In the genomic region with DNA sequence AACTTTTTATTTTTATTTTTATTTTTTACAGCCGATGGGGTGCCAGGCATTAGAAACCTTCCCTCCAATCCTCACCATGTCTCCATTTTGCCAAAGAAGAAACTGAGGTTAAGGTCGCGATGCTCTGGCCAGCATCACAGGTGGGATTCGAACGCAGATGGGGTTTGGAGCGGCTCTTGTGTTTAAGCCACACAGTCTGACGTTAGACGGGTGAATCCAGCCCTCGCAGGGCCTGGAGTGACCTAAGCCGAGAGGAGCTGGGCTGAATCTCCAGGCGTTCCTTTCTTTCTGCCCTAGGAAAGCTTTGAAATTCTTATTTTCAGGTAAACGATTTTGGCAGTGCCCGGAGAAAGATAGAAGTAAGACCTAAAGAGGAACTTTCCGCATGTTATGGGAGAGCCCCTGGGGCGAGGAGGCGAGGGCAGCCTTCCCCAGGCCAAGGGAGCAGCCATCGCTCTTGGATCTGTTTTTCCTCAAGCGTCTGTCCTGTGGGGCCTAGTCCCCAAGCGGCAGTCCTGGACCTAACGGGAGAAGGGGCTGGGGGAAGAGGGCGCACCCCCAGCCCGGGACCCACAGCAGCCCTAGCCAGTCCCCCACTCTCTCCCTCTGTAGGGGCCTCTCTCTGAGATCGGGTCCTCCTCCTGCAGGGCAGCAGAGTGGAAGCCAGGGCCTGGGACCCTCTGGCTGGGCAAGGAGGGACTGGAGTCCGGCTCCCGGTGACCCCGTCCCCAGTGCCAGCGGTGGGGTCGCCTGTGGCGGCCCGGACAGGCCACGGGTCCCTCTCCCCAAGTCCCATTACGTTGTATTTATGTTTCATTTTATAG, we compare ENCODE assay signal across 22 cellular contexts. TPM values are rescaled to one million over a fixed set of nuclear protein-coding genes. Genes with fewer than 3 reads are reported as not detected.
"Had no signal": no experiment of that assay in that cellular context is flagged by ENCODE, and none has a peak within 500 bp of the region (broad histone marks: within the 10 kb centered on the region; RNA-seq: fewer than 3 reads in every experiment).

No MANE protein-coding gene starts in this region.

- H3K4me3 Mint-ChIP-seq: activated CD4-positive, alpha-beta T cell treated with anti-CD3 and anti-CD28 coated beads, Interleukin-2, amount 10 ng/mL, durations not matched to agents 24 days and 14 days; activated CD8-positive, alpha-beta T cell treated with anti-CD3 and anti-CD28 coated beads for 36 hours; mesothelial cell of epicardium had no signal

- H3K36me3 ChIP-seq: left lung, pancreas, transverse colon, uterus had no signal

- H3K27ac Mint-ChIP-seq: activated CD8-positive, alpha-beta T cell treated with anti-CD3 and anti-CD28 coated beads for 36 hours; activated naive CD8-positive, alpha-beta T cell treated with anti-CD3 and anti-CD28 coated beads, Interleukin-2, amount 50 U/mL, for 24 hours; activated T-helper 17 cell treated with anti-CD3 and anti-CD28 coated beads, Interleukin-2, amount 50 U/mL, for 72 hours; mesothelial cell of epicardium had no signal

- H3K27ac ChIP-seq: left lung, pancreas, transverse colon, uterus had no signal

- H3K9me3 Mint-ChIP-seq: activated CD4-positive, alpha-beta T cell treated with anti-CD3 and anti-CD28 coated beads, Interleukin-2, amount 10 ng/mL, durations not matched to agents 24 days and 14 days; activated CD8-positive, alpha-beta T cell treated with anti-CD3 and anti-CD28 coated beads for 36 hours; activated naive CD8-positive, alpha-beta T cell treated with anti-CD3 and anti-CD28 coated beads, Interleukin-2, amount 50 U/mL, for 24 hours; activated T-helper 17 cell treated with anti-CD3 and anti-CD28 coated beads, Interleukin-2, amount 50 U/mL, for 72 hours; mesothelial cell of epicardium; T-cell had no signal

- H3K9me3 ChIP-seq: left lung, pancreas, transverse colon, uterus had no signal

- H3K36me3 Mint-ChIP-seq: mesothelial cell of epicardium, T-cell had no signal

- DNase-seq: activated CD8-positive, alpha-beta T cell treated with anti-CD3 and anti-CD28 coated beads for 36 hours; activated naive CD4-positive, alpha-beta T cell treated with Interleukin-2 at 50 U/mL for 16 hours; anterior cingulate cortex; effector CD4-positive, alpha-beta T cell; kidney; left lung; pancreas; stimulated activated CD4-positive, alpha-beta T cell treated with anti-CD3 and anti-CD28 coated beads, Interleukin-12 subunit alpha, Interleukin-12 subunit beta, amount 100 ng/mL, for 4 hours; stimulated activated CD4-positive, alpha-beta T cell treated with anti-CD3 and anti-CD28 coated beads, Interleukin-1b, Interleukin-23, amount 100 ng/mL, for 48 hours; stimulated activated CD8-positive, alpha-beta memory T cell treated with anti-CD3 and anti-CD28 coated beads, Interleukin-4, amount 100 ng/mL, for 48 hours; stimulated activated naive CD4-positive, alpha-beta T cell treated with Interleukin-2 at 50 U/mL for 16 hours; transverse colon; uterus had no signal

- H3K4me3 ChIP-seq: left lung, pancreas, transverse colon, uterus had no signal

- FAIRE-seq: bronchial epithelial cell, frontal cortex, kidney, pancreas had no signal

- H3K4me1 ChIP-seq: pancreas had no signal

RNA-seq across cellular contexts. Expression of a gene that starts 8.9 kb away (rescaled TPM):
- total RNA-seq: activated CD4-positive, alpha-beta T cell treated with anti-CD3 and anti-CD28 coated beads, Interleukin-2, amount 10 ng/mL, durations not matched to agents 24 days and 14 days; activated CD8-positive, alpha-beta T cell treated with anti-CD3 and anti-CD28 coated beads for 36 hours; activated T-helper 17 cell treated with anti-CD3 and anti-CD28 coated beads, Interleukin-2, amount 50 U/mL, for 72 hours; bronchial epithelial cell; frontal cortex; kidney; lung microvascular endothelial cell; mesothelial cell of epicardium; pancreas; T-cell; transverse colon; uterus had no signal
- polyA plus RNA-seq: esophagus, pancreas had no signal
